Comparison of ENCODE assay signal across 11 cellular contexts in genomic region chr14:34890937-34891336, GRCh38.
"Had no signal": no experiment of that assay in that cellular context is flagged by ENCODE, and none has a peak within 500 bp of the region (broad histone marks: within the 10 kb centered on the region; RNA-seq: fewer than 3 reads in every experiment).

No MANE protein-coding gene starts in this region.

- H3K9ac ChIP-seq: KMS-11 had no signal

- ATAC-seq: GM23338 had no signal

- DNase-seq: H9, HCEC 1CT, HFFc6, IMR-90, Karpas-422, KBM-7 had no signal

- H2AFZ ChIP-seq: GM23338 had no signal

- FAIRE-seq: H1, H54 had no signal

- H3K4me2 ChIP-seq: GM23338, KMS-11 had no signal

- H3K27ac ChIP-seq: HL-60, KMS-11 had no signal

- H3K4me3 ChIP-seq: GM23338 had no signal
